In genomic region chr7:15225981-15226380, GRCh38 we compare ENCODE assay signal across 1 cellular context.
TF ChIP-seq lines count a peak whose summit lies in the region.

No MANE protein-coding gene starts in this region.

TF ChIP-seq in HepG2, 621 proteins besides CTCF, POLR2A, EP300 and RAD21 (continued from another document):
- TF ChIP-seq, protein P1, sequence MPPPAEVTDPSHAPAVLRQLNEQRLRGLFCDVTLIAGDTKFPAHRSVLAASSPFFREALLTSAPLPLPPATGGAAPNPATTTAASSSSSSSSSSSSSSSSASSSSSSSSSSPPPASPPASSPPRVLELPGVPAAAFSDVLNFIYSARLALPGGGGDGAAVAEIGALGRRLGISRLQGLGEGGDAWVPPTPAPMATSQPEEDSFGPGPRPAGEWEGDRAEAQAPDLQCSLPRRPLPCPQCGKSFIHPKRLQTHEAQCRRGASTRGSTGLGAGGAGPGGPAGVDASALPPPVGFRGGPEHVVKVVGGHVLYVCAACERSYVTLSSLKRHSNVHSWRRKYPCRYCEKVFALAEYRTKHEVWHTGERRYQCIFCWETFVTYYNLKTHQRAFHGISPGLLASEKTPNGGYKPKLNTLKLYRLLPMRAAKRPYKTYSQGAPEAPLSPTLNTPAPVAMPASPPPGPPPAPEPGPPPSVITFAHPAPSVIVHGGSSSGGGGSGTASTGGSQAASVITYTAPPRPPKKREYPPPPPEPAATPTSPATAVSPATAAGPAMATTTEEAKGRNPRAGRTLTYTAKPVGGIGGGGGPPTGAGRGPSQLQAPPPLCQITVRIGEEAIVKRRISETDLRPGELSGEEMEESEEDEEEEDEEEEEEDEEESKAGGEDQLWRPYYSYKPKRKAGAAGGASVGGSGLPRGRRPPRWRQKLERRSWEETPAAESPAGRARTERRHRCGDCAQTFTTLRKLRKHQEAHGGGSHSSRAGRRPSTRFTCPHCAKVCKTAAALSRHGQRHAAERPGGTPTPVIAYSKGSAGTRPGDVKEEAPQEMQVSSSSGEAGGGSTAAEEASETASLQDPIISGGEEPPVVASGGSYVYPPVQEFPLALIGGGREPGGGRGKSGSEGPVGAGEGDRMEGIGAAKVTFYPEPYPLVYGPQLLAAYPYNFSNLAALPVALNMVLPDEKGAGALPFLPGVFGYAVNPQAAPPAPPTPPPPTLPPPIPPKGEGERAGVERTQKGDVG (CRISPR knock-in tag; IDR thresholded peaks at IDR 0.05; ENCODE audit: borderline replicate concordance), result no peak
- TF ChIP-seq, protein P2, sequence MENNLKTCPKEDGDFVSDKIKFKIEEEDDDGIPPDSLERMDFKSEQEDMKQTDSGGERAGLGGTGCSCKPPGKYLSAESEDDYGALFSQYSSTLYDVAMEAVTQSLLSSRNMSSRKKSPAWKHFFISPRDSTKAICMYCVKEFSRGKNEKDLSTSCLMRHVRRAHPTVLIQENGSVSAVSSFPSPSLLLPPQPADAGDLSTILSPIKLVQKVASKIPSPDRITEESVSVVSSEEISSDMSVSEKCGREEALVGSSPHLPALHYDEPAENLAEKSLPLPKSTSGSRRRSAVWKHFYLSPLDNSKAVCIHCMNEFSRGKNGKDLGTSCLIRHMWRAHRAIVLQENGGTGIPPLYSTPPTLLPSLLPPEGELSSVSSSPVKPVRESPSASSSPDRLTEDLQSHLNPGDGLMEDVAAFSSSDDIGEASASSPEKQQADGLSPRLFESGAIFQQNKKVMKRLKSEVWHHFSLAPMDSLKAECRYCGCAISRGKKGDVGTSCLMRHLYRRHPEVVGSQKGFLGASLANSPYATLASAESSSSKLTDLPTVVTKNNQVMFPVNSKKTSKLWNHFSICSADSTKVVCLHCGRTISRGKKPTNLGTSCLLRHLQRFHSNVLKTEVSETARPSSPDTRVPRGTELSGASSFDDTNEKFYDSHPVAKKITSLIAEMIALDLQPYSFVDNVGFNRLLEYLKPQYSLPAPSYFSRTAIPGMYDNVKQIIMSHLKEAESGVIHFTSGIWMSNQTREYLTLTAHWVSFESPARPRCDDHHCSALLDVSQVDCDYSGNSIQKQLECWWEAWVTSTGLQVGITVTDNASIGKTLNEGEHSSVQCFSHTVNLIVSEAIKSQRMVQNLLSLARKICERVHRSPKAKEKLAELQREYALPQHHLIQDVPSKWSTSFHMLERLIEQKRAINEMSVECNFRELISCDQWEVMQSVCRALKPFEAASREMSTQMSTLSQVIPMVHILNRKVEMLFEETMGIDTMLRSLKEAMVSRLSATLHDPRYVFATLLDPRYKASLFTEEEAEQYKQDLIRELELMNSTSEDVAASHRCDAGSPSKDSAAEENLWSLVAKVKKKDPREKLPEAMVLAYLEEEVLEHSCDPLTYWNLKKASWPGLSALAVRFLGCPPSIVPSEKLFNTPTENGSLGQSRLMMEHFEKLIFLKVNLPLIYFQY (CRISPR knock-in tag; IDR thresholded peaks at IDR 0.05; ENCODE audit: borderline replicate concordance), result no peak
